1 cellular context compared by ENCODE assay signal in the genomic region with DNA sequence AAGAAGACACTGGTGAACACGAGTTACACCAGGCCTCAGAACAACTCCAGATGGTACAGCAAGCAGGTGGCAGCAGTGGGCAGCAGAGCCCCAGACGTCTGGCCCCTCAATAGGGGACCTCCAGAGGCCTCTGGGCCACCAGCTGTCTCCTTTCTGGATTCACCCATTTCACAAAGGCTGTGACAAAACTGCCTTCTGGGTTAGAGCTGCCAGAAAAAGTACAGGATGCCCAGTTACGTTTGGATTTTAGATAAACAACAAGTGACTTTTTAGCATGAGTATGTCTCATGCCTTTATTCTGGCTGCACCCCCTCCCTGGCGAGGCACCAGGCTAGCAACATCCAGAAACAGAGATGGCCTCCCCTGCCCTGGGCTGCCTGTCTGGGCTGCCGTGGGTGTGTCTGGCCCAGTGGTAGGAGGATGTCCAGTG.
TF ChIP-seq lines count a peak whose summit lies in the region.

No MANE protein-coding gene starts in this region.

TF ChIP-seq in HepG2, 621 proteins besides CTCF, POLR2A, EP300 and RAD21 (continued from another document):
- TF ChIP-seq GMEB2 (CRISPR knock-in tag; IDR thresholded peaks at IDR 0.05; ENCODE audit: low read depth), result no peak
- no peak for TF ChIP-seq RNF219 (CRISPR knock-in tag; IDR thresholded peaks at IDR 0.05)
- no peak for TF ChIP-seq NR2C2 (CRISPR knock-in tag; IDR thresholded peaks at IDR 0.05; ENCODE audit: borderline replicate concordance)
- TF ChIP-seq SOX6 (IDR thresholded peaks at IDR 0.05), result no peak
- no peak for TF ChIP-seq SOX6 (CRISPR knock-in tag; IDR thresholded peaks at IDR 0.05)
- TF ChIP-seq ZNF564 (CRISPR knock-in tag; IDR thresholded peaks at IDR 0.05), result no peak
- TF ChIP-seq, protein P1, sequence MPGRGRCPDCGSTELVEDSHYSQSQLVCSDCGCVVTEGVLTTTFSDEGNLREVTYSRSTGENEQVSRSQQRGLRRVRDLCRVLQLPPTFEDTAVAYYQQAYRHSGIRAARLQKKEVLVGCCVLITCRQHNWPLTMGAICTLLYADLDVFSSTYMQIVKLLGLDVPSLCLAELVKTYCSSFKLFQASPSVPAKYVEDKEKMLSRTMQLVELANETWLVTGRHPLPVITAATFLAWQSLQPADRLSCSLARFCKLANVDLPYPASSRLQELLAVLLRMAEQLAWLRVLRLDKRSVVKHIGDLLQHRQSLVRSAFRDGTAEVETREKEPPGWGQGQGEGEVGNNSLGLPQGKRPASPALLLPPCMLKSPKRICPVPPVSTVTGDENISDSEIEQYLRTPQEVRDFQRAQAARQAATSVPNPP (CRISPR knock-in tag; IDR thresholded peaks at IDR 0.05), result no peak
- no peak for TF ChIP-seq HDAC6 (IDR thresholded peaks at IDR 0.05; ENCODE audit: low read depth, low read length)
- TF ChIP-seq PAX8 (CRISPR knock-in tag; IDR thresholded peaks at IDR 0.05; ENCODE audit: borderline replicate concordance), result no peak
- no peak for TF ChIP-seq MAZ (IDR thresholded peaks at IDR 0.05; ENCODE audit: borderline replicate concordance, low read depth, low read length)
- TF ChIP-seq MAZ (CRISPR knock-in tag; IDR thresholded peaks at IDR 0.05; ENCODE audit: low read depth), result no peak
- TF ChIP-seq, protein P2, sequence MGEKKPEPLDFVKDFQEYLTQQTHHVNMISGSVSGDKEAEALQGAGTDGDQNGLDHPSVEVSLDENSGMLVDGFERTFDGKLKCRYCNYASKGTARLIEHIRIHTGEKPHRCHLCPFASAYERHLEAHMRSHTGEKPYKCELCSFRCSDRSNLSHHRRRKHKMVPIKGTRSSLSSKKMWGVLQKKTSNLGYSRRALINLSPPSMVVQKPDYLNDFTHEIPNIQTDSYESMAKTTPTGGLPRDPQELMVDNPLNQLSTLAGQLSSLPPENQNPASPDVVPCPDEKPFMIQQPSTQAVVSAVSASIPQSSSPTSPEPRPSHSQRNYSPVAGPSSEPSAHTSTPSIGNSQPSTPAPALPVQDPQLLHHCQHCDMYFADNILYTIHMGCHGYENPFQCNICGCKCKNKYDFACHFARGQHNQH (CRISPR knock-in tag; IDR thresholded peaks at IDR 0.05), result no peak
- TF ChIP-seq JUN (CRISPR knock-in tag; IDR thresholded peaks at IDR 0.05), result no peak
- TF ChIP-seq FOXA1 (IDR thresholded peaks at IDR 0.05), result no peak
- TF ChIP-seq FOXA1 (CRISPR knock-in tag; IDR thresholded peaks at IDR 0.05), result no peak
- TF ChIP-seq ZBTB7B (CRISPR knock-in tag; IDR thresholded peaks at IDR 0.05), result no peak
- no peak for TF ChIP-seq GATAD1 (CRISPR knock-in tag; IDR thresholded peaks at IDR 0.05)
